20 cellular contexts compared by ENCODE assay signal in the genomic region with DNA sequence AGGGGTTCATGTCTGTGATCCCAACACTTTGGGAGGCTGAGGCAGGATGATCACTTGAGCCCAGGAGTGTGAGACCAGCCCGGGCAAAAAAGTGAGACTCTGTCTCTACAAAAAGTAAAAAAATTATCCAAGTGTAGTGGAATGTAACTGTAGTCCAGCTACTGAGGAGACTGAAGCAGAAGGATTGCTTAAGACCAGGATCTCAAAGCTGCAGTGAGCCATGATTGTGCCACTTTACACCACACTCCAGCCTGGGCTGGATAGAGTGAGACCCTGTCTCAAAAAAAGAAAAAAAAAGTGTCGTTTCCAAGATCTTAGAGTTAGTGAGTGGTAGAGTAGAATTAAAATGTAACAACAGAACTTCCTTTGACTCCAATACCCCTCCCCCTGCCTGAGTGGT.
"Had no signal": no experiment of that assay in that cellular context is flagged by ENCODE, and none has a peak within 500 bp of the region (broad histone marks: within the 10 kb centered on the region; RNA-seq: fewer than 3 reads in every experiment).

No MANE protein-coding gene starts in this region.

- H3K4me3 ChIP-seq: esophagus squamous epithelium, gastroesophageal sphincter, left ventricle myocardium inferior, lung, ovary, transverse colon had no signal

- ATAC-seq: effector memory CD8-positive, alpha-beta T cell; gastroesophageal sphincter; naive thymus-derived CD4-positive, alpha-beta T cell; right cardiac atrium; stimulated activated memory B cell treated with anti-CD40 and anti-IgM and Interleukin-4, amounts not matched to agents 10 μg/mL and 1 μg/mL and 100 μg/mL, for 72 hours had no signal

- H3K27me3 Mint-ChIP-seq: dendritic cell treated with granulocyte-macrophage colony-stimulating factor and Interleukin-4, amounts not matched to agents 40 ng/mL and 50 ng/mL, for 4 days; effector memory CD8-positive, alpha-beta T cell; naive thymus-derived CD4-positive, alpha-beta T cell; stimulated activated memory B cell treated with anti-CD40 and anti-IgM and Interleukin-4, amounts not matched to agents 10 μg/mL and 1 μg/mL and 100 μg/mL, for 72 hours; stimulated activated naive CD8-positive, alpha-beta T cell treated with anti-CD3 and anti-CD28 coated beads, Interleukin-15, Interleukin-2, amounts not matched to agents 100 ng/mL and 50 ng/mL, for 24 hours had no signal

- H3K9me3 ChIP-seq: esophagus squamous epithelium, gastroesophageal sphincter, left ventricle myocardium inferior, ovary, transverse colon had no signal

- H3K4me3 Mint-ChIP-seq: dendritic cell treated with granulocyte-macrophage colony-stimulating factor and Interleukin-4, amounts not matched to agents 40 ng/mL and 50 ng/mL, for 4 days; effector memory CD8-positive, alpha-beta T cell; naive thymus-derived CD4-positive, alpha-beta T cell; stimulated activated memory B cell treated with anti-CD40 and anti-IgM and Interleukin-4, amounts not matched to agents 10 μg/mL and 1 μg/mL and 100 μg/mL, for 72 hours; stimulated activated naive CD8-positive, alpha-beta T cell treated with anti-CD3 and anti-CD28 coated beads, Interleukin-15, Interleukin-2, amounts not matched to agents 100 ng/mL and 50 ng/mL, for 24 hours had no signal

- H3K27ac Mint-ChIP-seq: dendritic cell treated with granulocyte-macrophage colony-stimulating factor and Interleukin-4, amounts not matched to agents 40 ng/mL and 50 ng/mL, for 4 days; effector memory CD8-positive, alpha-beta T cell; naive thymus-derived CD4-positive, alpha-beta T cell; stimulated activated memory B cell treated with anti-CD40 and anti-IgM and Interleukin-4, amounts not matched to agents 10 μg/mL and 1 μg/mL and 100 μg/mL, for 72 hours; stimulated activated naive CD8-positive, alpha-beta T cell treated with anti-CD3 and anti-CD28 coated beads, Interleukin-15, Interleukin-2, amounts not matched to agents 100 ng/mL and 50 ng/mL, for 24 hours had no signal

- FAIRE-seq: colon, keratinocyte had no signal

- H3K36me3 ChIP-seq: esophagus squamous epithelium, gastroesophageal sphincter, left ventricle myocardium inferior, ovary, transverse colon had no signal

- H3K4me1 Mint-ChIP-seq: naive thymus-derived CD4-positive, alpha-beta T cell; stimulated activated memory B cell treated with anti-CD40 and anti-IgM and Interleukin-4, amounts not matched to agents 10 μg/mL and 1 μg/mL and 100 μg/mL, for 72 hours had no signal

- H3K27ac ChIP-seq: epithelial cell of prostate, esophagus squamous epithelium, gastroesophageal sphincter, left ventricle myocardium inferior, ovary, transverse colon had no signal

- H3K36me3 Mint-ChIP-seq: naive thymus-derived CD4-positive, alpha-beta T cell; stimulated activated memory B cell treated with anti-CD40 and anti-IgM and Interleukin-4, amounts not matched to agents 10 μg/mL and 1 μg/mL and 100 μg/mL, for 72 hours had no signal

- DNase-seq: cerebellar nuclear complex; effector memory CD8-positive, alpha-beta T cell; esophagus squamous epithelium; foreskin fibroblast; glutamatergic neuron; left ventricle myocardium inferior; naive thymus-derived CD4-positive, alpha-beta T cell; nucleus accumbens; ovary; right cardiac atrium; stimulated activated CD4-positive, alpha-beta T cell treated with anti-CD3 and anti-CD28 coated beads, Interleukin-4, amount 100 ng/mL, for 1 hour; transverse colon had no signal

- H3K4me1 ChIP-seq: esophagus squamous epithelium, gastroesophageal sphincter, left ventricle myocardium inferior, transverse colon had no signal

- H3K27me3 ChIP-seq: esophagus squamous epithelium, gastroesophageal sphincter, ovary, transverse colon had no signal
